18 cellular contexts compared by ENCODE assay signal in the genomic region with DNA sequence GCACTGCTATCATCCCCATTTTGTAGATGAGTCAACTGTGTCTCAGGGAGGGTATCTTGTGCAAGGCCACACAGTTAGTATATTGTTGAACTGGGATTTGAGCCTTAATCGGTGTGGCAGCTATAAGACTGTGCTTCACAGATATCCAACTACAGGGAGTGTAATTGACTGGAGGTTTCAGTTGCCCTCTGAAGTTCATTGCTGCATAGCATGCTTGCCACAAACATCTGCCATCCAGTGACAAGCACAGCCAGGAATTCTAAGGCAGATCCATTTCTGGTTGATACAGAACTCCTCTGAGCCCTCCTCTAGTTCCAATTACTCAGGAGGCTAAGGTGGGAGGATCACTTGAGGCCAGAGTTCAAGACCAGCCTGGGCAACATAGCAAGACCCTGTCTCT. TPM values are rescaled to one million over a fixed set of nuclear protein-coding genes. Genes with fewer than 3 reads are reported as not detected.
"Had no signal": no experiment of that assay in that cellular context is flagged by ENCODE, and none has a peak within 500 bp of the region (broad histone marks: within the 10 kb centered on the region; RNA-seq: fewer than 3 reads in every experiment).

No MANE protein-coding gene starts in this region.

- H3K9me3 ChIP-seq: transverse colon, vagina had no signal

- DNase-seq: activated CD4-positive, alpha-beta T cell treated with anti-CD3 and anti-CD28 coated beads, Interleukin-2, amount 50 U/mL, for 48 hours; activated naive CD4-positive, alpha-beta T cell treated with anti-CD3 and anti-CD28 coated beads for 36 hours; activated naive CD8-positive, alpha-beta T cell treated with anti-CD3 and anti-CD28 coated beads, Interleukin-2, amount 50 U/mL, for 24 hours; caudate nucleus; glutamatergic neuron; hypothalamus; left ventricle myocardium inferior; natural killer cell; stimulated activated CD4-positive, alpha-beta T cell treated with anti-CD3 and anti-CD28 coated beads, Interleukin-4, amount 100 ng/mL, for 4 hours; stimulated activated CD8-positive, alpha-beta memory T cell treated with anti-CD3 and anti-CD28 coated beads, Interleukin-4, amount 100 ng/mL, for 48 hours; stimulated activated naive CD4-positive, alpha-beta T cell treated with Interleukin-2 at 50 U/mL for 16 hours; substantia nigra; WERI-Rb-1 had no signal

- H3K4me1 ChIP-seq: left ventricle myocardium inferior, right atrium auricular region, transverse colon, vagina had no signal

- H3K27me3 ChIP-seq: right atrium auricular region, transverse colon, vagina had no signal

- H3K4me3 ChIP-seq: left ventricle myocardium inferior, right atrium auricular region, transverse colon, vagina had no signal

- H3K36me3 ChIP-seq: right atrium auricular region, transverse colon, vagina, WERI-Rb-1 had no signal

- ATAC-seq: activated naive CD8-positive, alpha-beta T cell treated with anti-CD3 and anti-CD28 coated beads, Interleukin-2, amount 50 U/mL, for 24 hours; natural killer cell had no signal

- H3K27ac ChIP-seq: left ventricle myocardium inferior, right atrium auricular region, transverse colon, vagina, WERI-Rb-1 had no signal

RNA-seq across cellular contexts. Expression of a gene that starts 16.4 kb away (rescaled TPM):
- total RNA-seq: activated naive CD4-positive, alpha-beta T cell treated with anti-CD3 and anti-CD28 coated beads for 36 hours; activated T-helper 2 cell treated with anti-CD3 and anti-CD28 coated beads, Interferon-gamma antibody, Interleukin-2, Interleukin-4, amounts not matched to agents 10 μg/mL and 5 μg/mL and 100 μg/mL, durations not matched to agents 14 hours and 24 hours and 36 hours; natural killer cell; posterior vena cava; transverse colon; vagina had no signal
